ENCODE assay signal across 8 cellular contexts in the genomic region with DNA sequence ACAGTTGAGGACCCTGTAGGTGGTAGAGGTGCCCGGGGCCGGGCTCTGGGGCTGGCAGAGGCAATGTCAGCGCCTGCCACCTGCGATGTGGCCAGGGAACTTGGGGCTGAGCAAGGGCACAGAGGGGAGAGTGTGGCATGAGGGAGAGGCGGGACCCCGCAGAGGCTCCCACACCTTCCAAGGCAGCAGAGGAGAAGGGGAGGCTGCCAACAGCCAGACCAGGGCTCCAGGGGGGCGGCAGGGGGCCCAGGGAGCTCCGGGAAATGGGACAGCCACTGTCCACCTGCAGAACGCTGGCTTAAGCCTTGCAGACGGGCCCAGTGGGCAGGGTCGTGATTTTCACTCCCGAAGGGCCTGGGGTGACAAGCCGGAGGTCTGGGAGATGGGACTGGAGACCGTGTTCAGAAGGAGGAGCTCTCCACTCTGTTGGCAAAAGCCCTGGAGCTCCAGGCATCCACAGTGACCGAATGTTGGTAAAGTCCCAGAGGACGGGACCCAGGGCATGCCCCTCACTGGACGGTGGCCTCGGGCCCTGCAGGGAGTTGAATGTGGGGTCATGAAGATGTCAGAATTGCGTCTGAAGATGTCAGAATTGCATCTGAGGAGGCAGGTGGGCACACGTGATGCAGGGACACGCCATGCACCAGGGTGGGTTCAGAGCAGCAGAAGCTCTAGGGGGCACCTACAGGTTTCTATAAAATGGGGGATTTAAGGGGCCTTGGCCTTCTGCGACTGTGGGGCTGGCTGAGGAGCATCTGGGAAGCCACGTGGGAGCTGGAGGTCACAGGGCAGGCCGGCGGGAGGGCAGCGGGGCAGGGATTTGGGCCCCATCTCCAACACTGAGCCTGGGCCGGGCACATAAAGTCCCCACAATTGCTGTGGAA. TPM values are rescaled to one million over a fixed set of nuclear protein-coding genes. Genes with fewer than 3 reads are reported as not detected.
A peak's percentile ranks its signal among the peaks of the same experiment; 100 is the strongest.
DNase-seq lines count a peak whose midpoint lies in the region; ATAC-seq and TF ChIP-seq lines count a peak whose summit lies in the region.

No MANE protein-coding gene starts in this region.

- H3K36me3 Mint-ChIP-seq in activated CD4-positive, alpha-beta T cell treated with anti-CD3 and anti-CD28 coated beads, Interleukin-2, amount 10 ng/mL, durations not matched to agents 7 days and 5 days (ENCODE audit: low read depth) = peaks cover 2% of the 10 kb centered on the region
- peaks cover 11 to 14% of the 10 kb centered on the region in 2 donors for H3K36me3 Mint-ChIP-seq in activated naive CD4-positive, alpha-beta T cell treated with anti-CD3 and anti-CD28 coated beads, Interleukin-2, amount 50 U/mL, for 72 hours

- H3K4me3 ChIP-seq in left lung = peak overlapping the region in 1 of 2 donors; percentile 40
- no peak overlapping the region for H3K4me3 ChIP-seq in testis

- ATAC-seq in activated naive CD4-positive, alpha-beta T cell treated with anti-CD3 and anti-CD28 coated beads, Interleukin-2, amount 50 U/mL, for 72 hours = no peak
- ATAC-seq in left lung = no peak
- ATAC-seq in HG03097 (IDR thresholded peaks at IDR 0.05; ENCODE audit: low FRiP score, unreplicated experiment) = no peak

- peak overlapping the region; percentile 90 for H3K4me3 Mint-ChIP-seq in activated CD4-positive, alpha-beta T cell treated with anti-CD3 and anti-CD28 coated beads, Interleukin-2, amount 10 ng/mL, durations not matched to agents 7 days and 5 days

- POLR2A ChIA-PET in activated CD4-positive, alpha-beta T cell treated with anti-CD3 and anti-CD28 coated beads, Interleukin-2, amount 10 ng/mL, durations not matched to agents 7 days and 5 days (lab: Charles Lee) = interaction anchor here (1.5 kb wide), 1 partner anchor 19 kb away, joined by 3 read pairs; the partner anchor contains the start of gene CD7

- TF ChIP-seq CTCF in left lung (IDR thresholded peaks at IDR 0.05) (no peak), testis (IDR thresholded peaks at IDR 0.05) (no peak)

- DNase-seq in activated CD4-positive, alpha-beta T cell treated with anti-CD3 and anti-CD28 coated beads, Interleukin-2, amount 10 ng/mL, durations not matched to agents 7 days and 5 days = no peak
- no peak for DNase-seq in activated CD4-positive, alpha-beta T cell treated with anti-CD3 and anti-CD28 coated beads for 1 hour
- no peak for DNase-seq in activated naive CD4-positive, alpha-beta T cell treated with anti-CD3 and anti-CD28 coated beads, Interleukin-2, amount 50 U/mL, for 72 hours (ENCODE audit: low spot score in 2 of 2)
- DNase-seq in left lung (peak in 1 of 2 donors; percentile 57), testis (no peak), mucosa of gallbladder (ENCODE audit: low spot score) (no peak), DMS53 (lab: John Stamatoyannopoulos, UW) (no peak)

- H3K27me3 ChIP-seq in left lung (peaks cover 0 to 22% of the 10 kb centered on the region in 2 donors), testis (no peaks in the 10 kb centered on the region)

- H3K36me3 ChIP-seq in left lung (no peaks in the 10 kb centered on the region), testis (ENCODE audit: low read depth, missing control alignments) (no peaks in the 10 kb centered on the region)

- CTCF ChIA-PET in activated CD4-positive, alpha-beta T cell treated with anti-CD3 and anti-CD28 coated beads, Interleukin-2, amount 10 ng/mL, durations not matched to agents 7 days and 5 days (lab: Charles Lee) = interaction anchor here (0.6 to 7.7 kb wide), 7 partner anchors 7 to 1201 kb away, joined by 3 to 58 read pairs (median 4); no protein-coding TSS in a partner anchor

- 74 to 80% methylated on average over 13 to 27 of the region's 27 CpGs for WGBS in testis, 2 donors

- peak overlapping the region; percentile 88 to 99 for H3K27ac ChIP-seq in left lung
- H3K27ac ChIP-seq in testis = peak overlapping the region; percentile 89 to 90

- intact Hi-C loops in left lung (cut with DNase I) (loop anchor here in 1 of 2 donors (10.0 kb wide), 1 partner anchor 64 kb away; no protein-coding TSS in a partner anchor), testis (cut with DNase I; ENCODE audit: low total_unique reads) (loop anchor here (10.0 kb wide), 1 partner anchor 54 kb away; no protein-coding TSS in a partner anchor)

- H3K9me3 ChIP-seq in left lung (no peaks in the 10 kb centered on the region), testis (no peaks in the 10 kb centered on the region)

- H3K27ac Mint-ChIP-seq in activated CD4-positive, alpha-beta T cell treated with anti-CD3 and anti-CD28 coated beads, Interleukin-2, amount 10 ng/mL, durations not matched to agents 7 days and 5 days = peak overlapping the region; percentile 100
- peak overlapping the region; percentile 100 for H3K27ac Mint-ChIP-seq in activated naive CD4-positive, alpha-beta T cell treated with anti-CD3 and anti-CD28 coated beads, Interleukin-2, amount 50 U/mL, for 72 hours

- H3K4me1 ChIP-seq in left lung (peaks cover 17 to 81% of the 10 kb centered on the region in 2 donors), testis (peaks cover 29% of the 10 kb centered on the region)

- peaks cover 90% of the 10 kb centered on the region for H3K4me1 Mint-ChIP-seq in activated CD4-positive, alpha-beta T cell treated with anti-CD3 and anti-CD28 coated beads, Interleukin-2, amount 10 ng/mL, durations not matched to agents 7 days and 5 days

- no peaks in the 10 kb centered on the region for H3K9me3 Mint-ChIP-seq in activated CD4-positive, alpha-beta T cell treated with anti-CD3 and anti-CD28 coated beads, Interleukin-2, amount 10 ng/mL, durations not matched to agents 7 days and 5 days
- no peaks in the 10 kb centered on the region for H3K9me3 Mint-ChIP-seq in activated naive CD4-positive, alpha-beta T cell treated with anti-CD3 and anti-CD28 coated beads, Interleukin-2, amount 50 U/mL, for 72 hours

- TF ChIP-seq POLR2A in testis (IDR thresholded peaks at IDR 0.05) = no peak

- H3K27me3 Mint-ChIP-seq in activated CD4-positive, alpha-beta T cell treated with anti-CD3 and anti-CD28 coated beads, Interleukin-2, amount 10 ng/mL, durations not matched to agents 7 days and 5 days = no peaks in the 10 kb centered on the region

RNA-seq across cellular contexts. Expression of gene CD7, which starts 18.6 kb away (rescaled TPM):
- total RNA-seq in activated CD4-positive, alpha-beta T cell treated with anti-CD3 and anti-CD28 coated beads, Interleukin-2, amount 10 ng/mL, durations not matched to agents 7 days and 5 days = 100 to 1,000 TPM; 285 to 292 TPM
- total RNA-seq in activated naive CD4-positive, alpha-beta T cell treated with anti-CD3 and anti-CD28 coated beads, Interleukin-2, amount 50 U/mL, for 72 hours = 100 to 1,000 TPM; 620 to 646 TPM
- total RNA-seq in left lung (1 to 10 TPM; 3.7 to 6.6 TPM), testis (1 to 10 TPM in 1 of 2 donors, under 1 TPM in 1; 0.55 to 2.3 TPM), mucosa of gallbladder (12.0 TPM)
- 3.0 TPM for polyA plus RNA-seq in testis (ENCODE audit: insufficient read depth, low read depth, low replicate concordance)

RNA-seq across cellular contexts. Expression of gene CSNK1D, which starts 25.3 kb away (rescaled TPM):
- total RNA-seq in activated CD4-positive, alpha-beta T cell treated with anti-CD3 and anti-CD28 coated beads, Interleukin-2, amount 10 ng/mL, durations not matched to agents 7 days and 5 days = 100 to 1,000 TPM; 115 to 142 TPM
- 100 to 1,000 TPM; 130 to 171 TPM for total RNA-seq in activated naive CD4-positive, alpha-beta T cell treated with anti-CD3 and anti-CD28 coated beads, Interleukin-2, amount 50 U/mL, for 72 hours
- total RNA-seq in left lung = 100 to 1,000 TPM; 122 to 160 TPM
- 100 to 1,000 TPM; 137 to 179 TPM for total RNA-seq in testis
- polyA plus RNA-seq in testis (ENCODE audit: insufficient read depth, low read depth, low replicate concordance) = 178 TPM
- total RNA-seq in mucosa of gallbladder = 161 TPM

RNA-seq across cellular contexts. Expression of gene SECTM1, which starts 34.8 kb away (rescaled TPM):
- 10 to 100 TPM; 16.4 TPM for total RNA-seq in activated CD4-positive, alpha-beta T cell treated with anti-CD3 and anti-CD28 coated beads, Interleukin-2, amount 10 ng/mL, durations not matched to agents 7 days and 5 days
- 10 to 100 TPM in 1 of 2 donors, 1 to 10 TPM in 1; 2.3 to 13.7 TPM for total RNA-seq in activated naive CD4-positive, alpha-beta T cell treated with anti-CD3 and anti-CD28 coated beads, Interleukin-2, amount 50 U/mL, for 72 hours
- total RNA-seq in left lung (10 to 100 TPM; 10.5 to 36.8 TPM), testis (1 to 10 TPM in 1 of 2 donors, under 1 TPM in 1; 0.55 to 5.9 TPM), mucosa of gallbladder (8.5 TPM)
- polyA plus RNA-seq in testis (ENCODE audit: insufficient read depth, low read depth, low replicate concordance) = 9.3 TPM

Comparison
In these comparisons a context has a peak if more than half of its experiments do, and no peak if none do; other contexts are left out.
1. RNA of gene CD7, which starts 18.6 kb away (total RNA-seq): 620 to 646 TPM in activated naive CD4-positive, alpha-beta T cell treated with anti-CD3 and anti-CD28 coated beads, Interleukin-2, amount 50 U/mL, for 72 hours and 285 to 292 TPM in activated CD4-positive, alpha-beta T cell treated with anti-CD3 and anti-CD28 coated beads, Interleukin-2, amount 10 ng/mL, durations not matched to agents 7 days and 5 days; 12.0 TPM in mucosa of gallbladder (single experiment), 3.7 to 6.6 TPM in left lung and 0.55 to 2.3 TPM in testis; every median in the first group is over 10 times any median in the second.